ENCODE assay signal across 17 cellular contexts in genomic region chr6:53029262-53029661, GRCh38. TPM values are rescaled to one million over a fixed set of nuclear protein-coding genes. Genes with fewer than 3 reads are reported as not detected.
DNase-seq lines count a peak whose midpoint lies in the region; ATAC-seq and TF ChIP-seq lines count a peak whose summit lies in the region.
"Had no signal": no experiment of that assay in that cellular context is flagged by ENCODE, and none has a peak within 500 bp of the region (broad histone marks: within the 10 kb centered on the region; RNA-seq: fewer than 3 reads in every experiment).

No MANE protein-coding gene starts in this region.

- no peak overlapping the region for H3K9ac ChIP-seq in SK-N-SH

- CTCF ChIA-PET in SK-N-SH (lab: Yijun Ruan, JAX), result no interaction called here

- TF ChIP-seq CTCF in SK-N-SH (IDR thresholded peaks at IDR 0.05) (no peak), cardiac muscle cell (IDR thresholded peaks at IDR 0.05; ENCODE audit: low read depth, low read length) (no peak), endothelial cell (IDR thresholded peaks at IDR 0.05; ENCODE audit: unreplicated experiment) (no peak)

- H3K36me3 Mint-ChIP-seq in endothelial cell (ENCODE audit: low read depth, unreplicated experiment), result peaks cover 25% of the 10 kb centered on the region

- H3K4me2 ChIP-seq in SK-N-SH, result no peak overlapping the region

- no peak for TF ChIP-seq EP300 in SK-N-SH (IDR thresholded peaks at IDR 0.05; ENCODE audit: borderline replicate concordance in 1 of 2, low read depth in 1 of 2, low read length in 1 of 2)

- H3K9me2 ChIP-seq in SK-N-SH, result no peaks in the 10 kb centered on the region

- H3K27ac Mint-ChIP-seq in endothelial cell (ENCODE audit: unreplicated experiment), result no peak overlapping the region
- H3K27ac Mint-ChIP-seq: CD4-positive, alpha-beta memory T cell had no signal

- no peak overlapping the region for H2AFZ ChIP-seq in SK-N-SH (ENCODE audit: low read depth)

- H3K36me3 ChIP-seq in SK-N-SH (replicated peaks in 1 of 2; ENCODE audit: control insufficient read depth in 1 of 2, insufficient read depth in 2 of 2, low read length in 1 of 2) (peaks cover 27 to 69% of the 10 kb centered on the region in 2 experiments), cardiac muscle cell (peaks cover 9% of the 10 kb centered on the region)

- POLR2A ChIA-PET in SK-N-SH (lab: Yijun Ruan, JAX), result no interaction called here

- H4K20me1 ChIP-seq in SK-N-SH (ENCODE audit: insufficient read depth), result no peaks in the 10 kb centered on the region

- no peak overlapping the region for H3K4me3 ChIP-seq in SK-N-SH (ENCODE audit: low read depth in 2 of 2, low read length in 1 of 2)
- H3K4me3 ChIP-seq in cardiac muscle cell, result no peak overlapping the region

- H3F3A ChIP-seq in SK-N-SH (replicated peaks; ENCODE audit: insufficient read depth), result peaks cover 4% of the 10 kb centered on the region

- no peak overlapping the region for H3K4me3 Mint-ChIP-seq in endothelial cell (ENCODE audit: unreplicated experiment)
- H3K4me3 Mint-ChIP-seq: CD4-positive, alpha-beta memory T cell had no signal

- ATAC-seq in SK-N-SH treated with all-trans-retinoic acid at 6 μM for 48 hours, result no peak
- no peak for ATAC-seq in Right ventricle myocardium superior (ENCODE audit: poor library complexity)
- peak; percentile 53 for ATAC-seq in esophagus mucosa
- ATAC-seq in HG03342 (IDR thresholded peaks at IDR 0.05; ENCODE audit: unreplicated experiment), result no peak
- ATAC-seq: PC-3 had no signal

- peak; percentile 23 for DNase-seq in SK-N-SH
- DNase-seq in cardiac muscle cell (ENCODE audit: low read depth in 1 of 2, low spot score in 1 of 2), result no peak
- no peak for DNase-seq in Right ventricle myocardium superior
- DNase-seq in endothelial cell (ENCODE audit: low spot score), result no peak
- no peak for DNase-seq in effector CD8-positive, alpha-beta T cell (lab: John Stamatoyannopoulos, UW)
- DNase-seq: 8988T; BE2C; Calu3; CD4-positive, alpha-beta memory T cell; HCEC 1CT; MV-4-11; NCI-H1930; PC-3 had no signal

- no peaks in the 10 kb centered on the region for H3K79me2 ChIP-seq in SK-N-SH (ENCODE audit: insufficient read depth)

- H3K4me1 Mint-ChIP-seq in endothelial cell (ENCODE audit: unreplicated experiment), result peaks cover 20% of the 10 kb centered on the region

- intact Hi-C loops in Right ventricle myocardium superior (cut with DNase I), result no loop called here

- H3K27me3 ChIP-seq in SK-N-SH (ENCODE audit: insufficient read depth), result no peaks in the 10 kb centered on the region
- no peaks in the 10 kb centered on the region for H3K27me3 ChIP-seq in cardiac muscle cell
- H3K27me3 ChIP-seq: BE2C had no signal

- H3K9me3 ChIP-seq in SK-N-SH (no peaks in the 10 kb centered on the region), cardiac muscle cell (ENCODE audit: low read depth) (no peaks in the 10 kb centered on the region)
- H3K9me3 ChIP-seq: BE2C had no signal

- H3K9me3 Mint-ChIP-seq in endothelial cell (ENCODE audit: unreplicated experiment), result no peaks in the 10 kb centered on the region
- H3K9me3 Mint-ChIP-seq: CD4-positive, alpha-beta memory T cell had no signal

- H3K27ac ChIP-seq in SK-N-SH (ENCODE audit: low read depth in 2 of 2, low read length in 1 of 2) (no peak overlapping the region), cardiac muscle cell (peak overlapping the region; percentile 8)
- H3K27ac ChIP-seq: HL-60 had no signal

- peaks cover 2% of the 10 kb centered on the region for H3K27me3 Mint-ChIP-seq in endothelial cell (ENCODE audit: unreplicated experiment)
- H3K27me3 Mint-ChIP-seq: CD4-positive, alpha-beta memory T cell had no signal

- TF ChIP-seq RAD21 in SK-N-SH (IDR thresholded peaks at IDR 0.05; ENCODE audit: low read length), result no peak

- peaks cover 0 to 6% of the 10 kb centered on the region in 2 experiments; a peak in 1 of 4 replicates for H3K4me1 ChIP-seq in SK-N-SH (ENCODE audit: control insufficient read depth in 1 of 2, insufficient read depth in 2 of 2, low read depth in 1 of 2, low read length in 1 of 2)
- H3K4me1 ChIP-seq in cardiac muscle cell (ENCODE audit: low read depth), result peaks cover 33% of the 10 kb centered on the region
- H3K4me1 ChIP-seq: BE2C had no signal

TF ChIP-seq in SK-N-SH, 30 proteins besides CTCF, POLR2A, EP300 and RAD21:
- TF ChIP-seq USF2 (IDR thresholded peaks at IDR 0.05; ENCODE audit: borderline replicate concordance, low read depth, low read length), result no peak

TF ChIP-seq in SK-N-SH treated with all-trans-retinoic acid at 6 μM for 48 hours, 23 proteins besides CTCF, POLR2A, EP300 and RAD21:
- TF ChIP-seq ZNF565 (CRISPR knock-in tag; conservative IDR thresholded peaks at IDR 0.05; ENCODE audit: low read depth) (no peak), PATZ1 (CRISPR knock-in tag; IDR thresholded peaks at IDR 0.05; ENCODE audit: borderline replicate concordance) (no peak)

RNA-seq across cellular contexts. Expression of gene CILK1, which starts 32.4 kb away (rescaled TPM):
- polyA plus RNA-seq in SK-N-SH (2012; rRNA removed), result 9.7 and 12.2 TPM in 2 replicates
- polyA plus RNA-seq in SK-N-SH (2012; cell fraction: cytosol; rRNA removed), result 12.5 and 12.9 TPM in 2 replicates
- polyA plus RNA-seq in SK-N-SH (2012; cell fraction: nucleus; rRNA removed), result 6.1 and 9.5 TPM in 2 replicates
- 15.1 and 15.6 TPM in 2 replicates for total RNA-seq in cardiac muscle cell
- 12.2 and 14.4 TPM in 2 replicates for polyA plus RNA-seq in cardiac muscle cell
- 6.0 TPM for total RNA-seq in Right ventricle myocardium superior
- 9.6 TPM for total RNA-seq in esophagus mucosa
- 17.5 TPM for total RNA-seq in endothelial cell (ENCODE audit: unreplicated experiment)

RNA-seq across cellular contexts. Expression of gene GSTA4, which starts 34.2 kb away (rescaled TPM):
- 28.3 and 34.0 TPM in 2 replicates for polyA plus RNA-seq in SK-N-SH (2012; rRNA removed)
- polyA plus RNA-seq in SK-N-SH (2012; cell fraction: cytosol; rRNA removed), result 36.6 and 45.8 TPM in 2 replicates
- 18.7 and 42.0 TPM in 2 replicates for polyA plus RNA-seq in SK-N-SH (2012; cell fraction: nucleus; rRNA removed)
- total RNA-seq in cardiac muscle cell, result 50.1 and 64.5 TPM in 2 replicates
- 91.1 and 170 TPM in 2 replicates for polyA plus RNA-seq in cardiac muscle cell
- total RNA-seq in Right ventricle myocardium superior, result 7.0 TPM
- 64.0 TPM for total RNA-seq in esophagus mucosa
- 16.2 TPM for total RNA-seq in endothelial cell (ENCODE audit: unreplicated experiment)
- total RNA-seq: CD4-positive, alpha-beta memory T cell had no signal

RNA-seq across cellular contexts. Expression of gene FBXO9, which starts 35.9 kb away (rescaled TPM):
- polyA plus RNA-seq in SK-N-SH (2012; rRNA removed), result 61.9 and 72.9 TPM in 2 replicates
- 47.1 and 47.9 TPM in 2 replicates for polyA plus RNA-seq in SK-N-SH (2012; cell fraction: cytosol; rRNA removed)
- polyA plus RNA-seq in SK-N-SH (2012; cell fraction: nucleus; rRNA removed), result 207 and 253 TPM in 2 replicates
- total RNA-seq in cardiac muscle cell, result 69.9 and 87.0 TPM in 2 replicates
- polyA plus RNA-seq in cardiac muscle cell, result 110 and 182 TPM in 2 replicates
- 40.2 TPM for total RNA-seq in Right ventricle myocardium superior
- total RNA-seq in esophagus mucosa, result 96.8 TPM
- total RNA-seq in endothelial cell (ENCODE audit: unreplicated experiment), result 61.5 TPM
